ENCODE assay signal across 1 cellular context in the genomic region with DNA sequence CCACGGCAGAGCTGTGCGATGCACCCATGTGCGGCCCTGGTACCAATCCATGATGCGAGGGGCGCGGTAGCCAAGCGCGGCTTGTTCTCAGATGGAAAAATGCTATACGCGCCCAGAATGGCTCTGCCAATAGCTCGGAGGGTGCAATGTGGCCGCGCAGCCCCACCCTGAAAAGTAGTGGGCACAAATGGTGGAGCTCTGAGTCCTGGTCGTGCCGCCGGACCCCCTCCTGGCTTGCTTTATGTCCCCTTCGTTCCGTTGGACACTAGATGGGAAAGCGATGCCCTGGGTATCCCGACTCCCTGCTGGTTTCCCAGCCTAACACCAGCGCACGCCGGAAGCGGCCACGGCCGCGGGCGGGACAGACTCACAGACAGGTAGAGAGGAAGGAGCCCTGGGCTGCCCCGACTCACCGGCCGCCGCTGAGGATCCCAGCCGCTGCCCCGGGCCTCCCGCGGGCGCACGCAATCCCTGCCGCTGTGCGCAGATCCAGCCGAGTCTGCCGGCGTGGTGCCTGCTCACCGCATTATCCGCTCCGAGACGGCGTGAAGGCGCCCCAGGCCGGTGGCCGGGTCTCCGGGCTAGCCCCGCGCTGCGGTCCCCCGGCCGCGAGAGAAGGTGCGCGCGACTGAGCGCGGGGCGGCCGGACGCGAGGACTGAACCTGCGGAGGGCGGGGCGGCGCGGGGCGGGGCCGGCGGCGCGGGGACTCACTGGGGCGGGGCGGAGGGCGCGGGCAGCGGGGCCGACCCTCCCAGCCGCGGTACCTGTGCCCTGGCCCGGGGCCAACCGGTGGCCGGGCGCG.
A peak's percentile ranks its signal among the peaks of the same experiment; 100 is the strongest.
TF ChIP-seq lines count a peak whose summit lies in the region.

Gene CDC42EP3 (minus strand): TSS at position 630 of the 803 bp plus-strand sequence. CDS start 25,055 bp downstream, outside the sequence.

TF ChIP-seq in HEK293, 187 proteins besides CTCF, POLR2A, EP300 and RAD21 (continued from another document):
- TF ChIP-seq, protein P1, sequence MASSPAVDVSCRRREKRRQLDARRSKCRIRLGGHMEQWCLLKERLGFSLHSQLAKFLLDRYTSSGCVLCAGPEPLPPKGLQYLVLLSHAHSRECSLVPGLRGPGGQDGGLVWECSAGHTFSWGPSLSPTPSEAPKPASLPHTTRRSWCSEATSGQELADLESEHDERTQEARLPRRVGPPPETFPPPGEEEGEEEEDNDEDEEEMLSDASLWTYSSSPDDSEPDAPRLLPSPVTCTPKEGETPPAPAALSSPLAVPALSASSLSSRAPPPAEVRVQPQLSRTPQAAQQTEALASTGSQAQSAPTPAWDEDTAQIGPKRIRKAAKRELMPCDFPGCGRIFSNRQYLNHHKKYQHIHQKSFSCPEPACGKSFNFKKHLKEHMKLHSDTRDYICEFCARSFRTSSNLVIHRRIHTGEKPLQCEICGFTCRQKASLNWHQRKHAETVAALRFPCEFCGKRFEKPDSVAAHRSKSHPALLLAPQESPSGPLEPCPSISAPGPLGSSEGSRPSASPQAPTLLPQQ (tag by site-specific recombination; IDR thresholded peaks at IDR 0.05), result peak; percentile 35; the same call in 1 of the 2 replicates
- TF ChIP-seq ZNF449 (tag by site-specific recombination; IDR thresholded peaks at IDR 0.05), result no peak
- no peak for TF ChIP-seq ZNF132 (tag by site-specific recombination; IDR thresholded peaks at IDR 0.05; ENCODE audit: borderline replicate concordance)
- TF ChIP-seq ZNF610 (tag by site-specific recombination; IDR thresholded peaks at IDR 0.05; ENCODE audit: borderline replicate concordance), result no peak
- TF ChIP-seq ZNF433 (tag by site-specific recombination; IDR thresholded peaks at IDR 0.05; ENCODE audit: low read depth), result no peak
- TF ChIP-seq ZNF248 (tag by site-specific recombination; IDR thresholded peaks at IDR 0.05), result no peak
